Comparison of ENCODE assay signal across 17 cellular contexts in the genomic region with DNA sequence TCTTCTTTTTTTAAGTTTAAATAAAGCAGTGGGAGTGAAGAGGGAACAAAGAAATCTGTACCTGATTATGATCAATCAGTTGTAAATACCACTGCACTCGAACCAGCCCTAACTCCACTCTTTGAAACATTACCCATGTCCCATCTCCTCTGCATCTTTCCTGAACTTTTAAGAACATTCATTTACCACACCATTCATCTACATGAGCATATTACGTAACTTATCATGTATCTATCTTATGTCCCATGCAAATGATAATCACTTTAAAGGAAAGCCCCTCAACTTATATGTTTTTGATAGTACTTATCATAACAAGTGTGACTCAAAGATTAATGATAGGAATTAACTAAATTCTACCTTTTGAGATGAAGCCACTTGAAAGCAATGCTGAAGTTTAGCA. TPM values are rescaled to one million over a fixed set of nuclear protein-coding genes. Genes with fewer than 3 reads are reported as not detected.
DNase-seq lines count a peak whose midpoint lies in the region; ATAC-seq, FAIRE-seq and TF ChIP-seq lines count a peak whose summit lies in the region.
"Had no signal": no experiment of that assay in that cellular context is flagged by ENCODE, and none has a peak within 500 bp of the region (broad histone marks: within the 10 kb centered on the region; RNA-seq: fewer than 3 reads in every experiment).

No MANE protein-coding gene starts in this region.

- no peak for DNase-seq in A549 (ENCODE audit: low read depth in 1 of 2, low spot score in 1 of 2)
- no peak for DNase-seq in CD4-positive, CD25-positive, alpha-beta regulatory T cell
- DNase-seq in K562 (ENCODE audit: extremely low read depth in 1 of 4, low spot score in 3 of 4) = no peak
- no peak for DNase-seq in stimulated activated effector memory CD8-positive, alpha-beta T cell treated with anti-CD3 and anti-CD28 coated beads, Interleukin-12 subunit alpha, Interleukin-12 subunit beta, amount 100 ng/mL, for 72 hours (ENCODE audit: low spot score in 2 of 2)
- DNase-seq in Ammon's horn (ENCODE audit: low spot score) = no peak
- DNase-seq: AML-193; CD8-positive, alpha-beta T cell; GDM1; GM23248; HCEC 1CT had no signal

- H3K4me1 ChIP-seq in A549 = no peaks in the 10 kb centered on the region
- H3K4me1 ChIP-seq in CD4-positive, CD25-positive, alpha-beta regulatory T cell (ENCODE audit: control insufficient read depth, insufficient read depth, low read length, poor library complexity, severe bottlenecking) = no peaks in the 10 kb centered on the region
- H3K4me1 ChIP-seq in K562 (replicated peaks in 1 of 2; ENCODE audit: control insufficient read depth in 2 of 2, insufficient read depth in 2 of 2, low read length in 2 of 2) = no peaks in the 10 kb centered on the region
- H3K4me1 ChIP-seq: BLaER1 had no signal

- no peaks in the 10 kb centered on the region for H3K79me2 ChIP-seq in K562 (ENCODE audit: control insufficient read depth, insufficient read depth, low read length)

- in situ Hi-C loops in K562 (cut with MboI) = no loop called here

- no TSS peak for BruUV-seq in K562 (replicated peaks; lab: Mats Ljungman, UMichigan)

- TF ChIP-seq RAD21 in A549 (conservative IDR thresholded peaks at IDR 0.05 in 1 of 2, IDR thresholded peaks at IDR 0.05 in 1 of 2) (no peak), K562 (CRISPR knock-in tag; conservative IDR thresholded peaks at IDR 0.05 in 1 of 2, IDR thresholded peaks at IDR 0.05 in 1 of 2) (no peak)

- no peaks in the 10 kb centered on the region for H3K9me3 ChIP-seq in A549
- H3K9me3 ChIP-seq in CD4-positive, CD25-positive, alpha-beta regulatory T cell (ENCODE audit: control insufficient read depth in 2 of 2, low read length in 2 of 2) = no peaks in the 10 kb centered on the region
- H3K9me3 ChIP-seq in K562 (replicated peaks; ENCODE audit: control insufficient read depth, insufficient read depth, low read depth, low read length) = no peaks in the 10 kb centered on the region
- H3K9me3 ChIP-seq: BLaER1 had no signal

- no peaks in the 10 kb centered on the region for H3K27me3 ChIP-seq in CD4-positive, CD25-positive, alpha-beta regulatory T cell (ENCODE audit: control insufficient read depth, insufficient read depth, low read length)
- H3K27me3 ChIP-seq in K562 (ENCODE audit: control insufficient read depth in 2 of 2, insufficient read depth in 2 of 2, low read length in 2 of 2) = no peaks in the 10 kb centered on the region
- H3K27me3 ChIP-seq: BLaER1 had no signal

- intact Hi-C loops in K562 (cut with micrococcal nuclease) = no loop called here

- no peak overlapping the region for H3K9ac ChIP-seq in K562 (ENCODE audit: insufficient read depth in 1 of 2, low read depth in 2 of 2, low read length in 2 of 2)
- H3K9ac ChIP-seq: BLaER1, GM23248 had no signal

- peaks cover 6 to 14% (median 8%) of the 10 kb centered on the region in 4 donors for H3K4me1 Mint-ChIP-seq in CD4-positive, CD25-positive, alpha-beta regulatory T cell
- peaks cover 7% of the 10 kb centered on the region for H3K4me1 Mint-ChIP-seq in stimulated activated effector memory CD8-positive, alpha-beta T cell treated with anti-CD3 and anti-CD28 coated beads, Interleukin-12 subunit alpha, Interleukin-12 subunit beta, amount 100 ng/mL, for 72 hours
- H3K4me1 Mint-ChIP-seq: CD14-positive monocyte had no signal

- H2AFZ ChIP-seq in K562 (ENCODE audit: low read depth, low read length) = no peak overlapping the region
- H2AFZ ChIP-seq: GM23248 had no signal

- TF ChIP-seq CTCF in A549 (IDR thresholded peaks at IDR 0.05) = no peak
- no peak for TF ChIP-seq CTCF in K562 (IDR thresholded peaks at IDR 0.05 in 2 of 3, conservative IDR thresholded peaks at IDR 0.05 in 1 of 3; ENCODE audit: insufficient read depth in 2 of 3, low read depth in 1 of 3, low read length in 3 of 3)

- POLR2A ChIA-PET in A549 (lab: Yijun Ruan, JAX) (no interaction called here), K562 (lab: Yijun Ruan, JAX) (interaction anchor here (1.9 kb wide), 1 partner anchor 10 kb away, joined by 8 read pairs; a partner anchor contains a TSS)

- H3K4me2 ChIP-seq in A549 (no peak overlapping the region), K562 (ENCODE audit: insufficient read depth, low read length) (no peak overlapping the region)
- H3K4me2 ChIP-seq: BLaER1 had no signal

- FAIRE-seq in A549 (lab: Jason Lieb, UNC) (peak; percentile 56), K562 (lab: Jason Lieb, UNC) (no peak)
- FAIRE-seq: A204.1, D721Med, GM12892, GM18507 had no signal

- H3K36me3 ChIP-seq in CD4-positive, CD25-positive, alpha-beta regulatory T cell (ENCODE audit: control insufficient read depth, insufficient read depth, low read length) = peaks cover 44% of the 10 kb centered on the region
- peaks cover 54% of the 10 kb centered on the region for H3K36me3 ChIP-seq in K562 (ENCODE audit: control insufficient read depth, insufficient read depth, low read length)

- no peak for TF ChIP-seq POLR2A in A549 (IDR thresholded peaks at IDR 0.05; ENCODE audit: low read length)
- TF ChIP-seq POLR2A in K562 (conservative IDR thresholded peaks at IDR 0.05) = no peak

- no peaks in the 10 kb centered on the region for H4K20me1 ChIP-seq in K562 (replicated peaks; ENCODE audit: control insufficient read depth, insufficient read depth, low read length)
- H4K20me1 ChIP-seq: BLaER1 had no signal

- no peaks in the 10 kb centered on the region for H3K27me3 Mint-ChIP-seq in CD4-positive, CD25-positive, alpha-beta regulatory T cell

- TF ChIP-seq EP300 in A549 (IDR thresholded peaks at IDR 0.05) (no peak), K562 (IDR thresholded peaks at IDR 0.05; ENCODE audit: low read length) (no peak)

- ATAC-seq in A549 (no peak), K562 (no peak), HG03039 (IDR thresholded peaks at IDR 0.05; ENCODE audit: unreplicated experiment) (no peak)
- ATAC-seq in CD4-positive, CD25-positive, alpha-beta regulatory T cell (ENCODE audit: low read depth in 2 of 2) = no peak
- no peak for ATAC-seq in stimulated activated effector memory CD8-positive, alpha-beta T cell treated with anti-CD3 and anti-CD28 coated beads, Interleukin-12 subunit alpha, Interleukin-12 subunit beta, amount 100 ng/mL, for 72 hours
- ATAC-seq: CD8-positive, alpha-beta T cell had no signal

- peak overlapping the region in 2 of 3 donors; percentile 10 to 12 for H3K27ac Mint-ChIP-seq in CD4-positive, CD25-positive, alpha-beta regulatory T cell
- peak overlapping the region; percentile 1 for H3K27ac Mint-ChIP-seq in stimulated activated effector memory CD8-positive, alpha-beta T cell treated with anti-CD3 and anti-CD28 coated beads, Interleukin-12 subunit alpha, Interleukin-12 subunit beta, amount 100 ng/mL, for 72 hours
- H3K27ac Mint-ChIP-seq: CD14-positive monocyte; CD8-positive, alpha-beta T cell had no signal

- H3K4me3 ChIP-seq in A549 (no peak overlapping the region), K562 (no peak overlapping the region)
- no peak overlapping the region for H3K4me3 ChIP-seq in CD4-positive, CD25-positive, alpha-beta regulatory T cell (ENCODE audit: low read depth, low read length)
- H3K4me3 ChIP-seq: BLaER1, GM23248 had no signal

- H3K9me3 Mint-ChIP-seq in CD4-positive, CD25-positive, alpha-beta regulatory T cell = no peaks in the 10 kb centered on the region
- H3K9me3 Mint-ChIP-seq in stimulated activated effector memory CD8-positive, alpha-beta T cell treated with anti-CD3 and anti-CD28 coated beads, Interleukin-12 subunit alpha, Interleukin-12 subunit beta, amount 100 ng/mL, for 72 hours = no peaks in the 10 kb centered on the region
- H3K9me3 Mint-ChIP-seq: CD14-positive monocyte; CD8-positive, alpha-beta T cell had no signal

- 83% methylated on average over 2 of the region's 2 CpGs for WGBS in A549 (ENCODE audit: missing lambda C conversion rate)
- 76% methylated on average over 2 of the region's 2 CpGs for WGBS in K562 (ENCODE audit: insufficient coverage, low coverage, missing lambda C conversion rate)

- CTCF ChIA-PET in A549 (lab: Yijun Ruan, JAX) = interaction anchor here (0.9 to 1.4 kb wide), 3 partner anchors 11 to 236 kb away, joined by 3 to 6 read pairs (median 4); a partner anchor contains a TSS
- CTCF ChIA-PET in K562 (lab: Yijun Ruan, JAX; ENCODE audit: low intra/inter-chr PET ratio) = no interaction called here

- H3K9me1 ChIP-seq in K562 (ENCODE audit: control insufficient read depth, insufficient read depth, low read length) = no peaks in the 10 kb centered on the region

- peaks cover 30% of the 10 kb centered on the region for H3K36me3 Mint-ChIP-seq in CD4-positive, CD25-positive, alpha-beta regulatory T cell
- peaks cover 91% of the 10 kb centered on the region for H3K36me3 Mint-ChIP-seq in stimulated activated effector memory CD8-positive, alpha-beta T cell treated with anti-CD3 and anti-CD28 coated beads, Interleukin-12 subunit alpha, Interleukin-12 subunit beta, amount 100 ng/mL, for 72 hours

- no peak overlapping the region for H3K4me3 Mint-ChIP-seq in CD4-positive, CD25-positive, alpha-beta regulatory T cell
- no peak overlapping the region for H3K4me3 Mint-ChIP-seq in stimulated activated effector memory CD8-positive, alpha-beta T cell treated with anti-CD3 and anti-CD28 coated beads, Interleukin-12 subunit alpha, Interleukin-12 subunit beta, amount 100 ng/mL, for 72 hours
- H3K4me3 Mint-ChIP-seq: CD14-positive monocyte; CD8-positive, alpha-beta T cell had no signal

- H3K27ac ChIP-seq in A549 = no peak overlapping the region
- no peak overlapping the region for H3K27ac ChIP-seq in CD4-positive, CD25-positive, alpha-beta regulatory T cell (ENCODE audit: insufficient read depth, low read length, poor library complexity, severe bottlenecking)
- H3K27ac ChIP-seq in K562 (ENCODE audit: extremely low read depth, low read depth, low read length) = no peak overlapping the region
- H3K27ac ChIP-seq: BLaER1, GM23248 had no signal

RNA-seq across cellular contexts. Expression of a gene that starts 10.7 kb away (rescaled TPM):
- polyA plus RNA-seq in A549 (2011; rRNA removed) (8.8 and 11.5 TPM in 2 replicates), A549 (2017; fragmentation: RNase III; extraction: RNeasy Plus Mini Kit Qiagen cat#74134 plus additional on column Dnase treatment) (8.0 to 8.2 TPM (median 8.0 TPM) in 3 replicates), K562 (2011; rRNA removed) (14.4 and 17.4 TPM in 2 replicates), K562 (2014; fragmentation: Illumina TruSeq; extraction: Trizol) (10.1 and 10.3 TPM in 2 replicates), K562 (2014; fragmentation: Nextera tagmentation; extraction: Ambion mirVana) (1 to 10 TPM; 2.4 to 3.6 TPM), K562 (2014; rRNA removed) (9.1 and 11.2 TPM in 2 replicates)
- 2.0 and 2.3 TPM in 2 replicates for polyA plus RNA-seq in A549 (2012; cell fraction: cytosol; rRNA removed)
- polyA plus RNA-seq in A549 (2012; cell fraction: nucleus; rRNA removed) = 2.9 and 5.8 TPM in 2 replicates
- 9.7 and 11.9 TPM in 2 replicates for polyA minus RNA-seq in A549 (2011; rRNA and poly(A)+ RNA removed)
- total RNA-seq in CD4-positive, CD25-positive, alpha-beta regulatory T cell = 3.0 TPM
- polyA plus RNA-seq in CD4-positive, CD25-positive, alpha-beta regulatory T cell = 1 to 10 TPM in 3 of 4 donors, under 1 TPM in 1; 0.71 to 2.4 (median 1.2) TPM
- 43.6 and 131 TPM in 2 replicates for total RNA-seq in K562 (2011; cell fraction: chromatin; rRNA removed; ENCODE audit: low replicate concordance)
- total RNA-seq in K562 (2011; cell fraction: nucleolus; rRNA removed) = 15.2 and 23.4 TPM in 2 replicates
- total RNA-seq in K562 (2011; cell fraction: nucleoplasm; rRNA removed) = 46.1 and 76.3 TPM in 2 replicates
- total RNA-seq in K562 (2014; rRNA removed) (10.3 and 11.0 TPM in 2 replicates), K562 (2014; rRNA removed; fragmentation: Illumina TruSeq; extraction: Trizol) (16.8 and 18.6 TPM in 2 replicates), K562 (2015; rRNA removed; fragmentation: Illumina TruSeq; extraction: Trizol) (14.9 and 17.5 TPM in 2 replicates), K562 (2021) (9.7 and 11.7 TPM in 2 replicates)
- 1.9 and 5.6 TPM in 2 replicates for polyA plus RNA-seq in K562 (2011; cell fraction: cytosol; rRNA removed)
- 11.9 and 18.2 TPM in 2 replicates for polyA plus RNA-seq in K562 (2011; cell fraction: nucleus; rRNA removed)
- 5.3 and 6.3 TPM in 2 replicates for polyA plus RNA-seq in K562 (2012)
- 55.1 and 57.7 TPM in 2 replicates for polyA minus RNA-seq in K562 (2011; rRNA and poly(A)+ RNA removed)
- 7.3 and 9.8 TPM in 2 replicates for polyA minus RNA-seq in K562 (2011; cell fraction: cytosol; rRNA and poly(A)+ RNA removed)
- 28.5 and 46.5 TPM in 2 replicates for polyA minus RNA-seq in K562 (2011; cell fraction: nucleus; rRNA and poly(A)+ RNA removed)

RNA-seq across cellular contexts. Expression of a gene that starts 53.7 kb away (rescaled TPM):
- polyA plus RNA-seq in A549 (2011; rRNA removed) (33.9 and 35.0 TPM in 2 replicates), A549 (2017; fragmentation: RNase III; extraction: RNeasy Plus Mini Kit Qiagen cat#74134 plus additional on column Dnase treatment) (12.5 to 14.0 TPM (median 12.7 TPM) in 3 replicates), K562 (2011; rRNA removed) (22.6 and 24.7 TPM in 2 replicates), K562 (2014; fragmentation: Illumina TruSeq; extraction: Trizol) (11.9 and 12.8 TPM in 2 replicates), K562 (2014; fragmentation: Nextera tagmentation; extraction: Ambion mirVana) (1 to 10 TPM; 4.8 to 5.9 TPM), K562 (2014; rRNA removed) (8.9 and 10.8 TPM in 2 replicates)
- 5.2 and 5.8 TPM in 2 replicates for polyA plus RNA-seq in A549 (2012; cell fraction: cytosol; rRNA removed)
- polyA plus RNA-seq in A549 (2012; cell fraction: nucleus; rRNA removed) = 8.5 and 13.6 TPM in 2 replicates
- 40.2 and 44.4 TPM in 2 replicates for polyA minus RNA-seq in A549 (2011; rRNA and poly(A)+ RNA removed)
- total RNA-seq in CD4-positive, CD25-positive, alpha-beta regulatory T cell = 10.3 TPM
- polyA plus RNA-seq in CD4-positive, CD25-positive, alpha-beta regulatory T cell = 1 to 10 TPM; 3.3 to 4.5 (median 4.3) TPM
- 49.4 and 102 TPM in 2 replicates for total RNA-seq in K562 (2011; cell fraction: chromatin; rRNA removed; ENCODE audit: low replicate concordance)
- total RNA-seq in K562 (2011; cell fraction: nucleolus; rRNA removed) = 24.5 and 30.0 TPM in 2 replicates
- 41.1 and 51.8 TPM in 2 replicates for total RNA-seq in K562 (2011; cell fraction: nucleoplasm; rRNA removed)
- total RNA-seq in K562 (2014; rRNA removed) (11.4 and 13.1 TPM in 2 replicates), K562 (2014; rRNA removed; fragmentation: Illumina TruSeq; extraction: Trizol) (23.1 and 26.4 TPM in 2 replicates), K562 (2015; rRNA removed; fragmentation: Illumina TruSeq; extraction: Trizol) (17.6 and 19.8 TPM in 2 replicates), K562 (2021) (20.6 and 21.1 TPM in 2 replicates)
- 6.9 and 13.6 TPM in 2 replicates for polyA plus RNA-seq in K562 (2011; cell fraction: cytosol; rRNA removed)
- polyA plus RNA-seq in K562 (2011; cell fraction: nucleus; rRNA removed) = 16.2 and 21.3 TPM in 2 replicates
- 6.3 and 7.6 TPM in 2 replicates for polyA plus RNA-seq in K562 (2012)
- polyA minus RNA-seq in K562 (2011; rRNA and poly(A)+ RNA removed) = 68.6 and 79.4 TPM in 2 replicates
- 22.8 and 31.0 TPM in 2 replicates for polyA minus RNA-seq in K562 (2011; cell fraction: cytosol; rRNA and poly(A)+ RNA removed)
- polyA minus RNA-seq in K562 (2011; cell fraction: nucleus; rRNA and poly(A)+ RNA removed) = 17.4 and 30.9 TPM in 2 replicates
